In the genomic region with DNA sequence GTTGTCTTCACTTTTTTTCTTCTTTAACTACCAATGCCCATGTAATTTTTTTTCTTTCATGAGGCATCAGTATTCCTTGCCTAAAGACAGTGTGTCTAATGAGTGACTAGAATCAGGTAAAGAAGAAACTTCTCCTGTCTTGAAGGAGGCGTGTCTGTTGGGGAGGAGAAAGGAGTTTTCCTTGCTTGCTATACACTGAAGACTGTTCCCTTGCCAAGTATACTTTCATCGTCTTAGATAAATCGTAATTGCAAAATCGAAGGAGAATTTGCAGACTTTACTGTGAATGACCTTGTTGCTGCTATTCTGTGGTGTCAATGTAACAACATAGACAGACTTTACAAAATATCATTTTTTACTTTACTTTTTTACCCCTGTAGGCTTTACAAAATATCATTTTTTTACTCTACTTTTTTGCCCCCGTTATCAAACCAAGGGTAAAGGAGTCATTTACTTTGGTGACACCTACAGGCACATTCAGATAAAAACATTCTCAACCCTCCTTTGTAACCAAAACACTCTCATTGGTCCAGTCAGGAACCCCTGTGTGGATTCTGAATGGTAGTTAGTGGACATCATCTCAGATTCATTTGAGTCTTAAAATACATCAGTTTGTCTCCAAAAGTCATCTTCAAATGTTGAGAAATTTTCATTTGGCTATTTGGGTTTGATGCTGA, we compare ENCODE assay signal across 7 cellular contexts.
DNase-seq lines count a peak whose midpoint lies in the region; ATAC-seq, FAIRE-seq and TF ChIP-seq lines count a peak whose summit lies in the region.

No MANE protein-coding gene starts in this region.

- no peak overlapping the region for H3K9ac ChIP-seq in kidney (ENCODE audit: low read length in 2 of 2)

- DNase-seq in GM18507 (ENCODE audit: extremely low spot score, insufficient read length, low read depth), result no peak
- peak; percentile 77 for DNase-seq in SK-MEL-5 (ENCODE audit: low read depth, low spot score)
- no peak for DNase-seq in kidney
- DNase-seq in DMS153 (lab: John Stamatoyannopoulos, UW), result no peak
- no peak for DNase-seq in NCI-H1436 treated with DMSO at 0.1 percent for 48 hours (lab: John Stamatoyannopoulos, UW)
- DNase-seq in central memory CD4-positive, alpha-beta T cell, result no peak

- H3K9me3 ChIP-seq in kidney (ENCODE audit: control insufficient read depth in 1 of 2, low read length in 2 of 2), result no peaks in the 10 kb centered on the region

- H3K27ac ChIP-seq in kidney (ENCODE audit: low read depth in 2 of 2, low read length in 2 of 2), result no peak overlapping the region

- H3K36me3 ChIP-seq in kidney (ENCODE audit: control insufficient read depth in 1 of 2, insufficient read depth in 2 of 2, low read length in 2 of 2), result no peaks in the 10 kb centered on the region

- no peak overlapping the region for H3K4me3 ChIP-seq in kidney (ENCODE audit: low read length in 2 of 2)

- intact Hi-C loops in kidney (cut with DNase I), result no loop called here

- in situ Hi-C loops in SK-MEL-5 (cut with HindIII; ENCODE audit: low pct_unique_long_range_greater_than_20kb, low sequenced_read_pairs), result no loop called here

- no peaks in the 10 kb centered on the region for H3K4me1 ChIP-seq in kidney (ENCODE audit: control insufficient read depth in 1 of 2, insufficient read depth in 1 of 2, low read depth in 1 of 2, low read length in 2 of 2)

- FAIRE-seq in GM18507 (lab: Jason Lieb, UNC) (peak; percentile 82), kidney (lab: Jason Lieb, UNC) (no peak)

- peak; percentile 29 for TF ChIP-seq CTCF in kidney (IDR thresholded peaks at IDR 0.05; ENCODE audit: borderline replicate concordance, extremely low read depth, insufficient read depth)

- ATAC-seq in HG02623 (IDR thresholded peaks at IDR 0.05; ENCODE audit: unreplicated experiment), result peak; percentile 61
